16 cellular contexts compared by ENCODE assay signal in genomic region chr1:109229531-109230127, GRCh38. TPM values are rescaled to one million over a fixed set of nuclear protein-coding genes. Genes with fewer than 3 reads are reported as not detected.
A peak's percentile ranks its signal among the peaks of the same experiment; 100 is the strongest.
DNase-seq lines count a peak whose midpoint lies in the region; ATAC-seq, FAIRE-seq and TF ChIP-seq lines count a peak whose summit lies in the region.
"Had no signal": no experiment of that assay in that cellular context is flagged by ENCODE, and none has a peak within 500 bp of the region (broad histone marks: within the 10 kb centered on the region; RNA-seq: fewer than 3 reads in every experiment).

No MANE protein-coding gene starts in this region.

- no peak overlapping the region for H3K4me3 ChIP-seq in neuronal stem cell (ENCODE audit: low read length in 2 of 2)
- H3K4me3 ChIP-seq: heart right ventricle, lower lobe of right lung, upper lobe of left lung had no signal

- H3K27me3 ChIP-seq in H9 (ENCODE audit: insufficient read depth, low read length) (no peaks in the 10 kb centered on the region), neuronal stem cell (ENCODE audit: control insufficient read depth in 3 of 3, insufficient read depth in 3 of 3, low read depth in 1 of 3, low read length in 3 of 3) (no peaks in the 10 kb centered on the region)
- H3K27me3 ChIP-seq: heart right ventricle, upper lobe of left lung had no signal

- H2BK15ac ChIP-seq in H9 (ENCODE audit: low read depth, low read length) (no peak overlapping the region), neuronal stem cell (ENCODE audit: low read length) (no peak overlapping the region)

- H3K14ac ChIP-seq in H9 (ENCODE audit: insufficient read depth, low read length): no peak overlapping the region
- H3K14ac ChIP-seq in neuronal stem cell (ENCODE audit: low read length): no peak overlapping the region

- H3K9me3 Mint-ChIP-seq in H9 (no peaks in the 10 kb centered on the region), glutamatergic neuron (ENCODE audit: unreplicated experiment) (peaks cover 6% of the 10 kb centered on the region)

- H3K27ac Mint-ChIP-seq in H9: peak overlapping the region; percentile 89 to 98 (median 94)
- peak overlapping the region; percentile 99 for H3K27ac Mint-ChIP-seq in glutamatergic neuron (ENCODE audit: unreplicated experiment)

- no peak overlapping the region for H2BK12ac ChIP-seq in H9 (ENCODE audit: insufficient read length, low read depth, low read length)
- no peak overlapping the region for H2BK12ac ChIP-seq in neuronal stem cell (ENCODE audit: low read length)

- no peak overlapping the region for H3T11ph ChIP-seq in H9 (ENCODE audit: low read length)

- no peak for ATAC-seq in HG03565 (IDR thresholded peaks at IDR 0.05; ENCODE audit: unreplicated experiment)
- no peak for ATAC-seq in left ventricle myocardium superior
- ATAC-seq: lower lobe of right lung had no signal

- H3K56ac ChIP-seq in H9 (ENCODE audit: insufficient read length, low read depth, low read length): no peak overlapping the region

- DNase-seq in H9 (peak; percentile 97), NCI-H345 treated with DMSO at 0.1 percent for 48 hours (lab: John Stamatoyannopoulos, UW; ENCODE audit: unreplicated experiment) (peak; percentile 95), glutamatergic neuron (peak; percentile 70), neuronal stem cell (ENCODE audit: low spot score) (peak; percentile 94), GM12892 (ENCODE audit: insufficient read length) (no peak), T-helper 9 cell (no peak), left ventricle myocardium superior (no peak)
- DNase-seq: amniotic stem cell; heart right ventricle; lower lobe of right lung; NCI-H510A; SK-N-SH; stimulated activated CD4-positive, alpha-beta T cell treated with anti-CD3 and anti-CD28 coated beads, Interleukin-4, amount 100 ng/mL, for 4 hours; upper lobe of left lung had no signal

- no peak for TF ChIP-seq POLR2A in GM12892 (IDR thresholded peaks at IDR 0.05; ENCODE audit: low read depth, low read length)

- H3K27ac ChIP-seq in H9 (ENCODE audit: insufficient read length, low read depth, low read length) (peak overlapping the region; percentile 21), neuronal stem cell (replicated peaks; ENCODE audit: low read length) (peak overlapping the region; percentile 94)
- H3K27ac ChIP-seq: heart right ventricle, lower lobe of right lung, upper lobe of left lung had no signal

- no CpG with 5 or more reads among the region's 13 CpGs for WGBS in H9 (ENCODE audit: extremely low coverage, insufficient read length, low lambda C conversion rate)
- no CpG with 5 or more reads among the region's 13 CpGs for WGBS in neuronal stem cell (ENCODE audit: extremely low coverage in 2 of 2, insufficient read length in 2 of 2, insufficient replicate concordance in 1 of 2), 2 donors

- H3K9ac ChIP-seq in H9 (ENCODE audit: extremely low read depth, insufficient read length, low read length) (no peak overlapping the region), neuronal stem cell (ENCODE audit: low read depth, low read length, poor library complexity) (no peak overlapping the region)
- H3K9ac ChIP-seq: SK-N-SH had no signal

- no peak overlapping the region for H2AFZ ChIP-seq in H9 (ENCODE audit: low read length)
- H2AFZ ChIP-seq in neuronal stem cell (ENCODE audit: low read length): no peak overlapping the region

- H4K91ac ChIP-seq in H9 (ENCODE audit: insufficient read length, low read depth, low read length): no peak overlapping the region
- no peak overlapping the region for H4K91ac ChIP-seq in neuronal stem cell (ENCODE audit: low read depth, low read length, poor library complexity)

- intact Hi-C loops in left ventricle myocardium superior (cut with micrococcal nuclease): no loop called here

- H3K36me3 Mint-ChIP-seq in H9 (ENCODE audit: insufficient read depth in 1 of 3, low read depth in 3 of 3) (peaks cover 28 to 55% (median 52%) of the 10 kb centered on the region in 3 experiments), glutamatergic neuron (ENCODE audit: unreplicated experiment) (no peaks in the 10 kb centered on the region)

- H3K79me1 ChIP-seq in H9 (ENCODE audit: insufficient read depth, low read depth, low read length, poor library complexity, severe bottlenecking) (peaks cover 2% of the 10 kb centered on the region), neuronal stem cell (ENCODE audit: low read depth, low read length) (no peaks in the 10 kb centered on the region)

- H2AK5ac ChIP-seq in H9 (ENCODE audit: insufficient read length, low read length): no peak overlapping the region
- H2AK5ac ChIP-seq in neuronal stem cell (ENCODE audit: low read depth, low read length): no peak overlapping the region

- H4K20me1 ChIP-seq in H9 (ENCODE audit: control insufficient read depth, insufficient read depth, insufficient read length): no peaks in the 10 kb centered on the region

- H4K8ac ChIP-seq in H9 (replicated peaks; ENCODE audit: insufficient read length, low read depth, low read length) (no peak overlapping the region), neuronal stem cell (ENCODE audit: low read depth, low read length) (no peak overlapping the region)

- peaks cover 13 to 81% of the 10 kb centered on the region in 2 donors for H3K36me3 ChIP-seq in neuronal stem cell (replicated peaks in 1 of 2; ENCODE audit: control insufficient read depth in 2 of 2, insufficient read depth in 2 of 2, low read length in 2 of 2)

- H2BK5ac ChIP-seq in H9 (ENCODE audit: insufficient read length, low read length) (no peak overlapping the region), neuronal stem cell (ENCODE audit: low read length) (no peak overlapping the region)

- TF ChIP-seq CTCF in H9 (conservative IDR thresholded peaks at IDR 0.05): no peak
- TF ChIP-seq CTCF in glutamatergic neuron (IDR thresholded peaks at IDR 0.05; ENCODE audit: partially characterized antibody, unreplicated experiment): no peak

- H3K4ac ChIP-seq in H9 (ENCODE audit: low read depth, low read length): no peak overlapping the region
- H3K4ac ChIP-seq in neuronal stem cell (ENCODE audit: low read length): no peak overlapping the region

- H3K4me1 ChIP-seq in H9 (ENCODE audit: insufficient read depth, low read length) (peaks cover 19% of the 10 kb centered on the region), neuronal stem cell (ENCODE audit: control insufficient read depth in 2 of 2, insufficient read depth in 1 of 2, low read depth in 1 of 2, low read length in 2 of 2) (peaks cover 25 to 35% of the 10 kb centered on the region in 2 donors)
- H3K4me1 ChIP-seq: heart right ventricle, lower lobe of right lung had no signal

- H3K23me2 ChIP-seq in H9 (ENCODE audit: insufficient read length, low read depth, low read length, poor library complexity, severe bottlenecking): no peaks in the 10 kb centered on the region

- H3K4me3 Mint-ChIP-seq in H9 (peak overlapping the region; percentile 41 to 73), glutamatergic neuron (ENCODE audit: unreplicated experiment) (peak overlapping the region; percentile 78)

- no peaks in the 10 kb centered on the region for H3K9me3 ChIP-seq in H9 (ENCODE audit: control insufficient read depth, low read depth, low read length)
- H3K9me3 ChIP-seq in neuronal stem cell (replicated peaks in 1 of 2; ENCODE audit: control insufficient read depth in 2 of 2, insufficient read depth in 1 of 2, low read depth in 1 of 2, low read length in 2 of 2): peaks cover 0 to 10% of the 10 kb centered on the region in 2 donors
- H3K9me3 ChIP-seq: heart right ventricle, lower lobe of right lung, SK-N-SH, upper lobe of left lung had no signal

- H3K27me3 Mint-ChIP-seq in H9 (ENCODE audit: low read depth): no peaks in the 10 kb centered on the region
- H3K27me3 Mint-ChIP-seq in glutamatergic neuron (ENCODE audit: unreplicated experiment): peaks cover 9% of the 10 kb centered on the region

- peaks cover 52 to 60% of the 10 kb centered on the region in 2 experiments for H3K4me1 Mint-ChIP-seq in H9
- H3K4me1 Mint-ChIP-seq in glutamatergic neuron (ENCODE audit: low read depth, unreplicated experiment): peaks cover 32% of the 10 kb centered on the region

- no peak overlapping the region for H4K5ac ChIP-seq in H9 (ENCODE audit: insufficient read length, low read depth, low read length)

- H3K18ac ChIP-seq in H9 (ENCODE audit: insufficient read length, low read depth, low read length): no peak overlapping the region
- peak overlapping the region; percentile 29 for H3K18ac ChIP-seq in neuronal stem cell (ENCODE audit: low read length)

- H3K4me2 ChIP-seq in H9 (ENCODE audit: insufficient read depth, insufficient read length, low read length) (peak overlapping the region; percentile 44), neuronal stem cell (ENCODE audit: insufficient read depth, low read length, poor library complexity, severe bottlenecking) (peak overlapping the region; percentile 39)
- H3K4me2 ChIP-seq: SK-N-SH had no signal

- no peak overlapping the region for H3K23ac ChIP-seq in H9 (ENCODE audit: insufficient read length, low read depth, low read length)
- no peak overlapping the region for H3K23ac ChIP-seq in neuronal stem cell (ENCODE audit: low read depth, low read length, poor library complexity)

- no peaks in the 10 kb centered on the region for H3K79me2 ChIP-seq in H9 (ENCODE audit: insufficient read depth, low read length)

- no peak overlapping the region for H2BK20ac ChIP-seq in H9 (ENCODE audit: low read depth, low read length, poor library complexity, severe bottlenecking)

- FAIRE-seq in GM12892 (lab: Jason Lieb, UNC): no peak
- FAIRE-seq: colon had no signal

- H2BK120ac ChIP-seq in H9 (ENCODE audit: low read depth, low read length, poor library complexity, severe bottlenecking) (no peak overlapping the region), neuronal stem cell (ENCODE audit: low read depth, low read length) (peak overlapping the region; percentile 12)

RNA-seq across cellular contexts. Expression of gene SARS1, which starts 15.9 kb away (rescaled TPM):
- 139 and 144 TPM in 2 replicates for total RNA-seq in H9 (2021)
- 555 TPM for total RNA-seq in glutamatergic neuron (ENCODE audit: unreplicated experiment)
- 110 TPM for polyA plus RNA-seq in neuronal stem cell (2013, experiment 1 of 2)
- polyA plus RNA-seq in neuronal stem cell (2013, experiment 2 of 2): 109 TPM
- 87.9 TPM for polyA plus RNA-seq in GM12892 (2012; ENCODE audit: missing spikeins)
- total RNA-seq in left ventricle myocardium superior: 99.8 TPM

RNA-seq across cellular contexts. Expression of gene CELSR2, which starts 19.7 kb away (rescaled TPM):
- total RNA-seq in H9 (2021) (26.7 and 29.2 TPM in 2 replicates), glutamatergic neuron (ENCODE audit: unreplicated experiment) (181 TPM), left ventricle myocardium superior (9.8 TPM)
- polyA plus RNA-seq in neuronal stem cell (2013, experiment 1 of 2): 40.0 TPM
- 41.0 TPM for polyA plus RNA-seq in neuronal stem cell (2013, experiment 2 of 2)
- polyA plus RNA-seq in GM12892 (2012; ENCODE audit: missing spikeins): 0.25 TPM

RNA-seq across cellular contexts. Expression of gene PSRC1, which starts 53.3 kb away (rescaled TPM):
- 60.3 and 63.0 TPM in 2 replicates for total RNA-seq in H9 (2021)
- total RNA-seq in glutamatergic neuron (ENCODE audit: unreplicated experiment): 13.9 TPM
- 118 TPM for polyA plus RNA-seq in neuronal stem cell (2013, experiment 1 of 2)
- 115 TPM for polyA plus RNA-seq in neuronal stem cell (2013, experiment 2 of 2)
- polyA plus RNA-seq in GM12892 (2012; ENCODE audit: missing spikeins): 2.4 TPM
- 0.74 TPM for total RNA-seq in left ventricle myocardium superior

Comparison
In these comparisons a context has a peak if more than half of its experiments do, and no peak if none do; other contexts are left out.
1. DNase-seq: peak in H9 (single experiment), NCI-H345 treated with DMSO at 0.1 percent for 48 hours (single experiment), glutamatergic neuron (single experiment) and neuronal stem cell (single experiment); none in GM12892 (single experiment), T-helper 9 cell (single experiment) and left ventricle myocardium superior (single experiment).